In the genomic region with DNA sequence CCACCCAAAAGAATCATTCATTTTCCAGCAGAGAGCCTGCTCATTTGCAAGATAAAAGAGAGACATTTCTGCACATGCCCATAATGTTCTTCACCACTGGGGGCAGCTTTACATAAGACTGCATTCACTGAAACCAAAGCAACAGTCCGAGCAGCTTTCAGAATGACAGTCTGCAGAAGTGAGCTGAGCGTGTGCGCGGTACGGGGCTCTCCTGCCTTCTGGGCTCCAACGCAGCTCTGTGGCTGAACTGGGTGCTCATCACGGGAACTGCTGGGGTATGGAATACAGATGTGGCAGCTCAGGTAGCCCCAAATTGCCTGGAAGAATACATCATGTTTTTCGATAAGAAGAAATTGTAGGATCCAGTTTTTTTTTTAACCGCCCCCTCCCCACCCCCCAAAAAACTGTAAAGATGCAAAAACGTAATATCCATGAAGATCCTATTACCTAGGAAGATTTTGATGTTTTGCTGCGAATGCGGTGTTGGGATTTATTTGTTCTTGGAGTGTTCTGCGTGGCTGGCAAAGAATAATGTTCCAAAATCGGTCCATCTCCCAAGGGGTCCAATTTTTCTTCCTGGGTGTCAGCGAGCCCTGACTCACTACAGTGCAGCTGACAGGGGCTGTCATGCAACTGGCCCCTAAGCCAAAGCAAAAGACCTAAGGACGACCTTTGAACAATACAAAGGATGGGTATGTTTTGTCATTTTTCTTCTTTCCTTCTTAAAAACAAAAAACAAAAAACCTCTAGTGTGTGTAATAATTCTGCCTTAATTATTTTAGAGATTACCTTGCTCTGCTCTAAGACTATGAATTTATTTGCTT, we compare ENCODE assay signal across 8 cellular contexts. TPM values are rescaled to one million over a fixed set of nuclear protein-coding genes. Genes with fewer than 3 reads are reported as not detected.
DNase-seq lines count a peak whose midpoint lies in the region; ATAC-seq and TF ChIP-seq lines count a peak whose summit lies in the region.

A gene (plus strand): TSS at position 141 of the 824 bp plus-strand sequence.

- peaks cover 0 to 12% (median 9%) of the 10 kb centered on the region in 3 donors for H3K4me1 ChIP-seq in gastroesophageal sphincter

- WGBS in gastroesophageal sphincter (ENCODE audit: low coverage in 1 of 2), 2 donors: 11 to 19% methylated on average over 9 to 16 of the region's 16 CpGs

- DNase-seq in CD1c-positive myeloid dendritic cell (ENCODE audit: extremely low spot score) (peak; percentile 36), NCI-H1694 treated with DMSO at 0.1 percent for 48 hours (lab: John Stamatoyannopoulos, UW) (peak; percentile 31), occipital lobe (lab: John Stamatoyannopoulos, UW) (peak; percentile 75), NCI-H187 (lab: John Stamatoyannopoulos, UW) (no peak)
- peak; percentile 38 for DNase-seq in activated CD4-positive, alpha-beta memory T cell treated with anti-CD3 and anti-CD28 coated beads for 36 hours

- H3K27me3 Mint-ChIP-seq in activated CD4-positive, alpha-beta memory T cell treated with anti-CD3 and anti-CD28 coated beads for 36 hours: peaks cover 26% of the 10 kb centered on the region

- peak within 1 kb of the TSS in 1 of 2 donors; percentile 29 for H3K4me3 ChIP-seq in gastroesophageal sphincter

- H3K4me3 Mint-ChIP-seq in activated CD4-positive, alpha-beta memory T cell treated with anti-CD3 and anti-CD28 coated beads for 36 hours: no peak within 1 kb of the TSS

- no peak for TF ChIP-seq EP300 in gastroesophageal sphincter (IDR thresholded peaks at IDR 0.05)

- no peaks in the 10 kb centered on the region for H3K9me3 Mint-ChIP-seq in activated CD4-positive, alpha-beta memory T cell treated with anti-CD3 and anti-CD28 coated beads for 36 hours

- TF ChIP-seq CTCF in gastroesophageal sphincter (IDR thresholded peaks at IDR 0.05): peak; percentile 34 to 66 (median 53)

- TF ChIP-seq POLR2A in gastroesophageal sphincter (IDR thresholded peaks at IDR 0.05): no peak

- intact Hi-C loops in activated CD4-positive, alpha-beta memory T cell treated with anti-CD3 and anti-CD28 coated beads for 36 hours (cut with micrococcal nuclease): no loop called here

- no peaks in the 10 kb centered on the region for H3K4me1 Mint-ChIP-seq in activated CD4-positive, alpha-beta memory T cell treated with anti-CD3 and anti-CD28 coated beads for 36 hours (ENCODE audit: low read depth)

- ATAC-seq in GM18511 (IDR thresholded peaks at IDR 0.05; ENCODE audit: unreplicated experiment): peak; percentile 100
- ATAC-seq in HG02938 (IDR thresholded peaks at IDR 0.05; ENCODE audit: unreplicated experiment): peak; percentile 100
- ATAC-seq in gastroesophageal sphincter: peak; percentile 66

- no peaks in the 10 kb centered on the region for H3K9me3 ChIP-seq in gastroesophageal sphincter

- H3K27ac Mint-ChIP-seq in activated CD4-positive, alpha-beta memory T cell treated with anti-CD3 and anti-CD28 coated beads for 36 hours: no peak within 1 kb of the TSS

- H3K27ac ChIP-seq in gastroesophageal sphincter: no peak within 1 kb of the TSS

- CTCF ChIA-PET in activated CD4-positive, alpha-beta memory T cell treated with anti-CD3 and anti-CD28 coated beads for 36 hours (lab: Charles Lee): interaction anchor here (1.0 to 1.3 kb wide), 4 partner anchors 9 to 380 kb away, joined by 3 to 6 read pairs (median 3); no protein-coding TSS in a partner anchor

- no peaks in the 10 kb centered on the region for H3K36me3 ChIP-seq in gastroesophageal sphincter

- no peaks in the 10 kb centered on the region for H3K36me3 Mint-ChIP-seq in activated CD4-positive, alpha-beta memory T cell treated with anti-CD3 and anti-CD28 coated beads for 36 hours

- H3K27me3 ChIP-seq in gastroesophageal sphincter: peaks cover 42% of the 10 kb centered on the region

- POLR2A ChIA-PET in activated CD4-positive, alpha-beta memory T cell treated with anti-CD3 and anti-CD28 coated beads for 36 hours (lab: Charles Lee): interaction anchor here (0.6 kb wide), 1 partner anchor 149 kb away, joined by 4 read pairs; no protein-coding TSS in a partner anchor

RNA-seq across cellular contexts. Expression of the gene that starts here (rescaled TPM):
- total RNA-seq in activated CD4-positive, alpha-beta memory T cell treated with anti-CD3 and anti-CD28 coated beads for 36 hours: not detected
- total RNA-seq in gastroesophageal sphincter (under 1 TPM in 3 of 4 donors, not detected in 1; 0.16 to 0.35 (median 0.20) TPM), occipital lobe (30.7 TPM)

Comparison
In these comparisons a context has a peak if more than half of its experiments do, and no peak if none do; other contexts are left out.
1. RNA of the gene that starts here (total RNA-seq): 30.7 TPM in occipital lobe (single experiment); 0.16 to 0.35 TPM in gastroesophageal sphincter and not detected in activated CD4-positive, alpha-beta memory T cell treated with anti-CD3 and anti-CD28 coated beads for 36 hours; every median in the first group is over 10 times any median in the second.
2. Peak in DNase-seq in activated CD4-positive, alpha-beta memory T cell treated with anti-CD3 and anti-CD28 coated beads for 36 hours; RNA of the gene not detected or under 1 TPM.
3. Peak in ATAC-seq in gastroesophageal sphincter; RNA of the gene not detected or under 1 TPM.
4. DNase-seq: peak in CD1c-positive myeloid dendritic cell (single experiment), NCI-H1694 treated with DMSO at 0.1 percent for 48 hours (single experiment) and occipital lobe (single experiment); none in NCI-H187 (0 of 2).
5. Peak in every context shown above with its lines, with median percentiles within 50 percentile points of each other: ATAC-seq.